In the genomic region with DNA sequence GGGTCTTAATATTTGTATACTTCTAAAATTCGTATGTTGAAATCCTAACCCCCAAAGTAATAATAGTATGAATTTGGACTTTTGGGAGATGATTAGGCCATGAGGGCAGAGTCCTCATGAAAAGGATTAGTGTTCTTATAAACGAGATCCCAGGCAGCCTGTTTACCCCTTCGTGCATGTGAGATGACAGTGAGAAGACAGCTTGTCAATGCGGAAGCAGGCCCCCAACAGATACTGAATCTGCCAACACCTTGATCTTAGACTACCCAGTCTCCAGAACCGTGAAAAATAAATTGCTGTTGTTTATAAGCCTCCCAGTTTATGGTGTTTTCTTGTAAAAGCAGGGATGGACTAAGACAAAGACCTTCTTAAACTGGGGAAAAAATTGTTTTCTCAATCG, we compare ENCODE assay signal across 25 cellular contexts.
"Had no signal": no experiment of that assay in that cellular context is flagged by ENCODE, and none has a peak within 500 bp of the region (broad histone marks: within the 10 kb centered on the region; RNA-seq: fewer than 3 reads in every experiment).

No MANE protein-coding gene starts in this region.

- ATAC-seq: activated CD4-positive, alpha-beta T cell treated with anti-CD3 and anti-CD28 coated beads for 36 hours; activated CD8-positive, alpha-beta memory T cell treated with anti-CD3 and anti-CD28 coated beads, Interleukin-2, amount 10 ng/mL, durations not matched to agents 7 days and 5 days; activated CD8-positive, alpha-beta T cell treated with anti-CD3 and anti-CD28 coated beads, Interleukin-2, amount 10 ng/mL, durations not matched to agents 7 days and 5 days; esophagus mucosa had no signal

- H3K27ac Mint-ChIP-seq: activated CD4-positive, alpha-beta memory T cell treated with anti-CD3 and anti-CD28 coated beads for 36 hours; activated CD4-positive, alpha-beta T cell treated with anti-CD3 and anti-CD28 coated beads for 36 hours; activated CD4-positive, alpha-beta T cell treated with anti-CD3 and anti-CD28 coated beads, Interleukin-2, amount 10 ng/mL, durations not matched to agents 24 days and 14 days; activated CD8-positive, alpha-beta memory T cell treated with anti-CD3 and anti-CD28 coated beads, Interleukin-2, amount 10 ng/mL, durations not matched to agents 7 days and 5 days; activated CD8-positive, alpha-beta T cell treated with anti-CD3 and anti-CD28 coated beads, Interleukin-2, amount 10 ng/mL, durations not matched to agents 7 days and 5 days; activated naive CD4-positive, alpha-beta T cell treated with anti-CD3 and anti-CD28 coated beads, Interleukin-2, amount 10 ng/mL, durations not matched to agents 7 days and 5 days; activated naive CD8-positive, alpha-beta T cell; activated T-helper 1 cell treated with anti-CD3 and anti-CD28 coated beads, Interleukin-12 subunit alpha, Interleukin-12 subunit beta, Interleukin-2, Interleukin-4 antibody, amounts not matched to agents 30 ng/mL and 10 ng/mL and 1 ng/mL, durations not matched to agents 14 hours and 24 hours and 36 hours; activated T-helper 2 cell treated with anti-CD3 and anti-CD28 coated beads, Interferon-gamma antibody, Interleukin-2, Interleukin-4, amounts not matched to agents 10 μg/mL and 5 μg/mL and 100 μg/mL, durations not matched to agents 14 hours and 24 hours and 36 hours; endodermal cell had no signal

- H3K27me3 ChIP-seq: brain microvascular endothelial cell had no signal

- H3K36me3 ChIP-seq: brain microvascular endothelial cell had no signal

- H3K36me3 Mint-ChIP-seq: activated CD4-positive, alpha-beta memory T cell treated with anti-CD3 and anti-CD28 coated beads for 36 hours; activated CD8-positive, alpha-beta memory T cell treated with anti-CD3 and anti-CD28 coated beads, Interleukin-2, amount 10 ng/mL, durations not matched to agents 7 days and 5 days; activated naive CD4-positive, alpha-beta T cell treated with anti-CD3 and anti-CD28 coated beads, Interleukin-2, amount 10 ng/mL, durations not matched to agents 7 days and 5 days; activated naive CD8-positive, alpha-beta T cell had no signal

- H3K4me1 Mint-ChIP-seq: activated CD4-positive, alpha-beta T cell treated with anti-CD3 and anti-CD28 coated beads for 36 hours; activated CD4-positive, alpha-beta T cell treated with anti-CD3 and anti-CD28 coated beads, Interleukin-2, amount 10 ng/mL, durations not matched to agents 24 days and 14 days; activated CD8-positive, alpha-beta memory T cell treated with anti-CD3 and anti-CD28 coated beads, Interleukin-2, amount 10 ng/mL, durations not matched to agents 7 days and 5 days; activated naive CD4-positive, alpha-beta T cell treated with anti-CD3 and anti-CD28 coated beads, Interleukin-2, amount 10 ng/mL, durations not matched to agents 7 days and 5 days had no signal

- H3K27ac ChIP-seq: brain microvascular endothelial cell had no signal

- H3K9me3 Mint-ChIP-seq: activated CD4-positive, alpha-beta T cell treated with anti-CD3 and anti-CD28 coated beads, Interleukin-2, amount 10 ng/mL, durations not matched to agents 24 days and 14 days; activated T-helper 1 cell treated with anti-CD3 and anti-CD28 coated beads, Interleukin-12 subunit alpha, Interleukin-12 subunit beta, Interleukin-2, Interleukin-4 antibody, amounts not matched to agents 30 ng/mL and 10 ng/mL and 1 ng/mL, durations not matched to agents 14 hours and 24 hours and 36 hours; activated T-helper 2 cell treated with anti-CD3 and anti-CD28 coated beads, Interferon-gamma antibody, Interleukin-2, Interleukin-4, amounts not matched to agents 10 μg/mL and 5 μg/mL and 100 μg/mL, durations not matched to agents 14 hours and 24 hours and 36 hours; endodermal cell had no signal

- DNase-seq: activated CD4-positive, alpha-beta memory T cell treated with anti-CD3 and anti-CD28 coated beads for 36 hours; activated CD4-positive, alpha-beta T cell treated with anti-CD3 and anti-CD28 coated beads for 36 hours; activated CD4-positive, alpha-beta T cell treated with anti-CD3 and anti-CD28 coated beads, Interleukin-2, amount 10 ng/mL, durations not matched to agents 24 days and 14 days; activated CD4-positive, CD25-positive, alpha-beta regulatory T cell; activated CD4-positive, CD25-positive, alpha-beta regulatory T cell treated with anti-CD3 and anti-CD28 coated beads, Interleukin-2, amount 50 U/mL, for 72 hours; activated CD8-positive, alpha-beta memory T cell treated with anti-CD3 and anti-CD28 coated beads, Interleukin-2, amount 10 ng/mL, durations not matched to agents 7 days and 5 days; activated CD8-positive, alpha-beta memory T cell treated with anti-CD3 and anti-CD28 coated beads, Interleukin-2, amount 50 U/mL, for 4 hours; activated CD8-positive, alpha-beta T cell treated with anti-CD3 and anti-CD28 coated beads, Interleukin-2, amount 10 ng/mL, durations not matched to agents 7 days and 5 days; activated gamma-delta T cell; activated naive CD4-positive, alpha-beta T cell; activated naive CD4-positive, alpha-beta T cell treated with anti-CD3 and anti-CD28 coated beads, Interleukin-2, amount 10 ng/mL, durations not matched to agents 7 days and 5 days; activated T-cell treated with anti-CD3 and anti-CD28 coated beads, Interleukin-2, amount 50 U/mL, for 1 hour; activated T-cell treated with anti-CD3 and anti-CD28 coated beads, Interleukin-2, amount 50 U/mL, for 48 hours; amniotic stem cell; anterior cingulate cortex; brain microvascular endothelial cell; caudate nucleus; effector CD8-positive, alpha-beta T cell; endodermal cell; foreskin fibroblast; T-helper 2 cell had no signal

- H3K27me3 Mint-ChIP-seq: activated CD4-positive, alpha-beta memory T cell treated with anti-CD3 and anti-CD28 coated beads for 36 hours; activated CD4-positive, alpha-beta T cell treated with anti-CD3 and anti-CD28 coated beads for 36 hours; activated CD4-positive, alpha-beta T cell treated with anti-CD3 and anti-CD28 coated beads, Interleukin-2, amount 10 ng/mL, durations not matched to agents 24 days and 14 days; activated CD8-positive, alpha-beta memory T cell treated with anti-CD3 and anti-CD28 coated beads, Interleukin-2, amount 10 ng/mL, durations not matched to agents 7 days and 5 days; activated naive CD4-positive, alpha-beta T cell treated with anti-CD3 and anti-CD28 coated beads, Interleukin-2, amount 10 ng/mL, durations not matched to agents 7 days and 5 days; activated naive CD8-positive, alpha-beta T cell had no signal

- H3K4me3 Mint-ChIP-seq: activated CD4-positive, alpha-beta memory T cell treated with anti-CD3 and anti-CD28 coated beads for 36 hours; activated CD4-positive, alpha-beta T cell treated with anti-CD3 and anti-CD28 coated beads for 36 hours; activated CD4-positive, alpha-beta T cell treated with anti-CD3 and anti-CD28 coated beads, Interleukin-2, amount 10 ng/mL, durations not matched to agents 24 days and 14 days; activated CD8-positive, alpha-beta memory T cell treated with anti-CD3 and anti-CD28 coated beads, Interleukin-2, amount 10 ng/mL, durations not matched to agents 7 days and 5 days; activated CD8-positive, alpha-beta T cell treated with anti-CD3 and anti-CD28 coated beads, Interleukin-2, amount 10 ng/mL, durations not matched to agents 7 days and 5 days; activated naive CD4-positive, alpha-beta T cell treated with anti-CD3 and anti-CD28 coated beads, Interleukin-2, amount 10 ng/mL, durations not matched to agents 7 days and 5 days; activated naive CD8-positive, alpha-beta T cell; activated T-helper 1 cell treated with anti-CD3 and anti-CD28 coated beads, Interleukin-12 subunit alpha, Interleukin-12 subunit beta, Interleukin-2, Interleukin-4 antibody, amounts not matched to agents 30 ng/mL and 10 ng/mL and 1 ng/mL, durations not matched to agents 14 hours and 24 hours and 36 hours; endodermal cell had no signal
